12 cellular contexts compared by ENCODE assay signal in genomic region chr9:21968331-21969010, GRCh38. TPM values are rescaled to one million over a fixed set of nuclear protein-coding genes. Genes with fewer than 3 reads are reported as not detected.
A peak's percentile ranks its signal among the peaks of the same experiment; 100 is the strongest.
DNase-seq lines count a peak whose midpoint lies in the region; ATAC-seq, FAIRE-seq and TF ChIP-seq lines count a peak whose summit lies in the region.
"Had no signal": no experiment of that assay in that cellular context is flagged by ENCODE, and none has a peak within 500 bp of the region (broad histone marks: within the 10 kb centered on the region; RNA-seq: fewer than 3 reads in every experiment).

No MANE protein-coding gene starts in this region.

- dilution Hi-C loops in endothelial cell of umbilical vein (cut with MboI; ENCODE audit: extremely low pct_ligation_motif_present, low sequenced_read_pairs): no loop called here

- peak; percentile 49 for FAIRE-seq in endothelial cell of umbilical vein (lab: Jason Lieb, UNC)

- H3K36me3 Mint-ChIP-seq in T-helper 1 cell treated with Interleukin-12 subunit alpha and Interleukin-12 subunit beta and Interleukin-4 antibody, amounts not matched to agents 30 μg/mL and 1 μg/mL, for 36 hours (ENCODE audit: low read depth): peaks cover 27% of the 10 kb centered on the region

- intact Hi-C loops in endothelial cell of umbilical vein (cut with micrococcal nuclease): loop anchor here (2.0 kb wide), 1 partner anchor 40 kb away; the partner anchor contains the start of gene CDKN2B

- H3K9me3 Mint-ChIP-seq in T-helper 1 cell treated with Interleukin-12 subunit alpha and Interleukin-12 subunit beta and Interleukin-4 antibody, amounts not matched to agents 30 μg/mL and 1 μg/mL, for 36 hours: peaks cover 16% of the 10 kb centered on the region

- ATAC-seq in GM21576 (IDR thresholded peaks at IDR 0.05; ENCODE audit: unreplicated experiment) (no peak), GM19452 (IDR thresholded peaks at IDR 0.05; ENCODE audit: unreplicated experiment) (no peak)

- H3K36me3 ChIP-seq in endothelial cell of umbilical vein (ENCODE audit: control insufficient read depth in 2 of 2, extremely low read depth in 1 of 2, insufficient read depth in 2 of 2, low read length in 2 of 2) (no peaks in the 10 kb centered on the region), osteoblast (ENCODE audit: insufficient read depth, low read length) (peaks cover 5% of the 10 kb centered on the region)
- H3K36me3 ChIP-seq: ascending aorta had no signal

- H2AFZ ChIP-seq in endothelial cell of umbilical vein (ENCODE audit: low read depth, low read length) (peak overlapping the region; percentile 29), osteoblast (ENCODE audit: low read length) (peak overlapping the region; percentile 57)

- POLR2A ChIA-PET in endothelial cell of umbilical vein (lab: Charles Lee): interaction anchor here (0.6 kb wide), 1 partner anchor 261 kb away, joined by 6 read pairs; no protein-coding TSS in a partner anchor

- peaks cover 35% of the 10 kb centered on the region for H3K4me1 Mint-ChIP-seq in T-helper 1 cell treated with Interleukin-12 subunit alpha and Interleukin-12 subunit beta and Interleukin-4 antibody, amounts not matched to agents 30 μg/mL and 1 μg/mL, for 36 hours (ENCODE audit: low read depth)

- peaks cover 34% of the 10 kb centered on the region for H3K4me1 ChIP-seq in endothelial cell of umbilical vein (ENCODE audit: control insufficient read depth, extremely low read depth, insufficient read depth, low read length)
- peaks cover 24% of the 10 kb centered on the region for H3K4me1 ChIP-seq in osteoblast (ENCODE audit: insufficient read depth, low read length)

- H3K4me2 ChIP-seq in endothelial cell of umbilical vein (ENCODE audit: insufficient read depth, low read length) (no peak overlapping the region), osteoblast (ENCODE audit: insufficient read depth, low read length) (peak overlapping the region; percentile 70)

- H3K9ac ChIP-seq in endothelial cell of umbilical vein (replicated peaks; ENCODE audit: extremely low read depth, insufficient read depth, low read length): no peak overlapping the region

- peak overlapping the region; percentile 19 for H3K4me3 Mint-ChIP-seq in T-helper 1 cell treated with Interleukin-12 subunit alpha and Interleukin-12 subunit beta and Interleukin-4 antibody, amounts not matched to agents 30 μg/mL and 1 μg/mL, for 36 hours

- H3K9me3 ChIP-seq in endothelial cell of umbilical vein (replicated peaks; ENCODE audit: control insufficient read depth, insufficient read depth, low read length) (no peaks in the 10 kb centered on the region), osteoblast (ENCODE audit: low read depth, low read length) (no peaks in the 10 kb centered on the region)

- H3K27ac ChIP-seq in endothelial cell of umbilical vein (ENCODE audit: insufficient read depth, low read depth, low read length): no peak overlapping the region
- H3K27ac ChIP-seq in osteoblast (ENCODE audit: low read depth, low read length): no peak overlapping the region
- H3K27ac ChIP-seq: ascending aorta, HL-60 had no signal

- H3K4me3 ChIP-seq in endothelial cell of umbilical vein (replicated peaks in 1 of 3; ENCODE audit: insufficient read depth in 1 of 3, low read depth in 1 of 3, low read length in 3 of 3) (no peak overlapping the region), osteoblast (ENCODE audit: insufficient read depth, low read length) (peak overlapping the region; percentile 56)

- H3K27me3 ChIP-seq in endothelial cell of umbilical vein (ENCODE audit: control insufficient read depth in 2 of 2, insufficient read depth in 2 of 2, low read length in 2 of 2): peaks cover 63 to 97% of the 10 kb centered on the region in 2 experiments
- H3K27me3 ChIP-seq in osteoblast (ENCODE audit: insufficient read depth, low read length): peaks cover 69% of the 10 kb centered on the region

- no peak for TF ChIP-seq POLR2A in endothelial cell of umbilical vein (IDR thresholded peaks at IDR 0.05; ENCODE audit: low read depth, low read length)

- H3K9me1 ChIP-seq in endothelial cell of umbilical vein (replicated peaks; ENCODE audit: control insufficient read depth, extremely low read depth, insufficient read depth, low read length): no peaks in the 10 kb centered on the region

- DNase-seq in ELF-1 (ENCODE audit: low read depth, low spot score): peak; percentile 65
- DNase-seq in endothelial cell of umbilical vein (ENCODE audit: low read depth, low spot score): peak; percentile 57
- DNase-seq in osteoblast (ENCODE audit: insufficient read length, low spot score, missing footprints): peak; percentile 83
- DNase-seq in NCI-H1417 treated with DMSO at 0.1 percent for 48 hours (lab: John Stamatoyannopoulos, UW): no peak
- DNase-seq: NCI-H187 treated with DMSO at 0.1 percent for 48 hours, OCI-M1 had no signal

- CTCF ChIA-PET in endothelial cell of umbilical vein (lab: Charles Lee): interaction anchor here (0.9 to 4.7 kb wide), 14 partner anchors 8 to 270 kb away, joined by 3 to 47 read pairs (median 4); partner anchors contain the start of gene CDKN2B

- H3K27ac Mint-ChIP-seq in T-helper 1 cell treated with Interleukin-12 subunit alpha and Interleukin-12 subunit beta and Interleukin-4 antibody, amounts not matched to agents 30 μg/mL and 1 μg/mL, for 36 hours: peak overlapping the region; percentile 86

- BruUV-seq in endothelial cell of umbilical vein (replicated peaks; lab: Mats Ljungman, UMichigan): no TSS peak

- TF ChIP-seq CTCF in endothelial cell of umbilical vein (IDR thresholded peaks at IDR 0.05; ENCODE audit: extremely low read depth in 1 of 2, insufficient read depth in 1 of 2, low read depth in 1 of 2, low read length in 2 of 2) (peak in 1 of 2 donors; percentile 11), osteoblast (IDR thresholded peaks at IDR 0.05; ENCODE audit: extremely low read depth, low read depth, low read length) (no peak)

- H4K20me1 ChIP-seq in endothelial cell of umbilical vein (replicated peaks; ENCODE audit: control insufficient read depth, extremely low read depth, insufficient read depth, low read length) (peaks cover 2% of the 10 kb centered on the region), osteoblast (ENCODE audit: insufficient read depth, low read length) (peaks cover 13% of the 10 kb centered on the region)

- H3K79me2 ChIP-seq in endothelial cell of umbilical vein (ENCODE audit: control insufficient read depth, insufficient read depth, low read length): no peaks in the 10 kb centered on the region
- no peaks in the 10 kb centered on the region for H3K79me2 ChIP-seq in osteoblast (ENCODE audit: insufficient read depth, low read length)

- H3K27me3 Mint-ChIP-seq in T-helper 1 cell treated with Interleukin-12 subunit alpha and Interleukin-12 subunit beta and Interleukin-4 antibody, amounts not matched to agents 30 μg/mL and 1 μg/mL, for 36 hours (ENCODE audit: low read depth): peaks cover 96% of the 10 kb centered on the region

TF ChIP-seq in endothelial cell of umbilical vein, 7 proteins besides CTCF, POLR2A, EP300 and RAD21:
- no peak for TF ChIP-seq MAX (IDR thresholded peaks at IDR 0.05; ENCODE audit: insufficient read depth, insufficient read length)
- peak; percentile 93 for TF ChIP-seq EZH2 (IDR thresholded peaks at IDR 0.05; ENCODE audit: borderline replicate concordance, low read depth, low read length, severe bottlenecking)

RNA-seq across cellular contexts. Expression of gene CDKN2A, which starts 25.7 kb away (rescaled TPM):
- total RNA-seq in endothelial cell of umbilical vein (8.5 and 9.3 TPM in 2 replicates), osteoblast (32.1 and 37.6 TPM in 2 replicates)
- polyA plus RNA-seq in endothelial cell of umbilical vein: 10.7 and 14.1 TPM in 2 replicates
- polyA plus RNA-seq in endothelial cell of umbilical vein (2011; cell fraction: cytosol; rRNA removed): 5.8 and 8.1 TPM in 2 replicates
- polyA plus RNA-seq in endothelial cell of umbilical vein (2011; cell fraction: nucleus; rRNA removed): 5.2 and 5.3 TPM in 2 replicates
- 13.2 and 23.8 TPM in 2 replicates for polyA plus RNA-seq in endothelial cell of umbilical vein (2012)
- 2.5 and 2.9 TPM in 2 replicates for polyA minus RNA-seq in endothelial cell of umbilical vein
- polyA minus RNA-seq in endothelial cell of umbilical vein (2011; cell fraction: cytosol; rRNA and poly(A)+ RNA removed): 182 TPM
- 3.3 and 3.8 TPM in 2 replicates for polyA minus RNA-seq in endothelial cell of umbilical vein (2011; cell fraction: nucleus; rRNA and poly(A)+ RNA removed)

RNA-seq across cellular contexts. Expression of gene CDKN2B-AS1, which starts 26.1 kb away (rescaled TPM):
- 1.9 and 2.4 TPM in 2 replicates for total RNA-seq in endothelial cell of umbilical vein
- polyA plus RNA-seq in endothelial cell of umbilical vein: 0.27 and 0.44 TPM in 2 replicates
- polyA plus RNA-seq in endothelial cell of umbilical vein (2011; cell fraction: cytosol; rRNA removed): 0.22 and 0.47 TPM in 2 replicates
- 3.1 and 3.8 TPM in 2 replicates for polyA plus RNA-seq in endothelial cell of umbilical vein (2011; cell fraction: nucleus; rRNA removed)
- polyA plus RNA-seq in endothelial cell of umbilical vein (2012): 0.61 and 1.1 TPM in 2 replicates
- 1.8 and 2.7 TPM in 2 replicates for polyA minus RNA-seq in endothelial cell of umbilical vein
- 5.3 TPM for polyA minus RNA-seq in endothelial cell of umbilical vein (2011; cell fraction: cytosol; rRNA and poly(A)+ RNA removed)
- polyA minus RNA-seq in endothelial cell of umbilical vein (2011; cell fraction: nucleus; rRNA and poly(A)+ RNA removed): 5.0 and 10.3 TPM in 2 replicates
- 15.2 and 16.5 TPM in 2 replicates for total RNA-seq in osteoblast
- total RNA-seq: ascending aorta, G401 had no signal

RNA-seq across cellular contexts. Expression of gene CDKN2B, which starts 40.6 kb away (rescaled TPM):
- 2.1 and 2.3 TPM in 2 replicates for total RNA-seq in endothelial cell of umbilical vein
- 1.6 and 2.1 TPM in 2 replicates for polyA plus RNA-seq in endothelial cell of umbilical vein
- 1.6 and 2.2 TPM in 2 replicates for polyA plus RNA-seq in endothelial cell of umbilical vein (2011; cell fraction: cytosol; rRNA removed)
- polyA plus RNA-seq in endothelial cell of umbilical vein (2011; cell fraction: nucleus; rRNA removed): 2.1 and 4.0 TPM in 2 replicates
- polyA plus RNA-seq in endothelial cell of umbilical vein (2012): 5.7 and 6.0 TPM in 2 replicates
- polyA minus RNA-seq in endothelial cell of umbilical vein: 0.53 and 3.0 TPM in 2 replicates
- 17.0 TPM for polyA minus RNA-seq in endothelial cell of umbilical vein (2011; cell fraction: cytosol; rRNA and poly(A)+ RNA removed)
- 1.9 and 3.4 TPM in 2 replicates for polyA minus RNA-seq in endothelial cell of umbilical vein (2011; cell fraction: nucleus; rRNA and poly(A)+ RNA removed)
- 50.7 and 51.9 TPM in 2 replicates for total RNA-seq in osteoblast

Comparison
In these comparisons a context has a peak if more than half of its experiments do, and no peak if none do; other contexts are left out.
1. RNA of gene CDKN2B, which starts 40.6 kb away (total RNA-seq): 50.7 to 51.9 TPM in osteoblast; 2.1 to 2.3 TPM in endothelial cell of umbilical vein; every median in the first group is over 10 times any median in the second.